13 cellular contexts compared by ENCODE assay signal in genomic region chr3:177294221-177294620, GRCh38.
DNase-seq lines count a peak whose midpoint lies in the region; ATAC-seq, FAIRE-seq and TF ChIP-seq lines count a peak whose summit lies in the region.
"Had no signal": no experiment of that assay in that cellular context is flagged by ENCODE, and none has a peak within 500 bp of the region (broad histone marks: within the 10 kb centered on the region; RNA-seq: fewer than 3 reads in every experiment).

No MANE protein-coding gene starts in this region.

- ATAC-seq in foreskin keratinocyte (peak; percentile 96), GM21423 (IDR thresholded peaks at IDR 0.05; ENCODE audit: unreplicated experiment) (no peak), HG02763 (IDR thresholded peaks at IDR 0.05; ENCODE audit: unreplicated experiment) (no peak)
- ATAC-seq: T-cell had no signal

- H3K36me3 Mint-ChIP-seq in Calu3 (ENCODE audit: insufficient read depth, unreplicated experiment): peaks cover 10% of the 10 kb centered on the region
- H3K36me3 Mint-ChIP-seq: T-cell had no signal

- intact Hi-C loops in Calu3 (cut with micrococcal nuclease; ENCODE audit: unreplicated experiment): loop anchor here (2.0 kb wide), 3 partner anchors 45 to 63 kb away; no protein-coding TSS in a partner anchor
- intact Hi-C loops in ascending aorta (cut with DNase I): loop anchor here (2.0 kb wide), 2 partner anchors 65 to 97 kb away; partner anchors contain the start of gene TBL1XR1

- no peaks in the 10 kb centered on the region for H3K9me3 ChIP-seq in ascending aorta
- H3K9me3 ChIP-seq in osteoblast (ENCODE audit: low read depth, low read length): no peaks in the 10 kb centered on the region
- H3K9me3 ChIP-seq: ovary had no signal

- H3K4me1 ChIP-seq in ascending aorta: peaks cover 3 to 11% of the 10 kb centered on the region in 2 donors
- H3K4me1 ChIP-seq in foreskin keratinocyte: peaks cover 10% of the 10 kb centered on the region
- H3K4me1 ChIP-seq in osteoblast (ENCODE audit: insufficient read depth, low read length): no peaks in the 10 kb centered on the region

- H3K4me3 ChIP-seq in ascending aorta: no peak overlapping the region
- H3K4me3 ChIP-seq in osteoblast (ENCODE audit: insufficient read depth, low read length): no peak overlapping the region
- H3K4me3 ChIP-seq: ovary had no signal

- no peak overlapping the region for H3K4me2 ChIP-seq in osteoblast (ENCODE audit: insufficient read depth, low read length)

- H3K27me3 Mint-ChIP-seq in Calu3 (ENCODE audit: unreplicated experiment): no peaks in the 10 kb centered on the region
- H3K27me3 Mint-ChIP-seq: T-cell had no signal

- H3K27me3 ChIP-seq in ascending aorta: no peaks in the 10 kb centered on the region
- no peaks in the 10 kb centered on the region for H3K27me3 ChIP-seq in foreskin keratinocyte
- H3K27me3 ChIP-seq in osteoblast (ENCODE audit: insufficient read depth, low read length): no peaks in the 10 kb centered on the region
- H3K27me3 ChIP-seq: ovary had no signal

- no peak overlapping the region for H2AFZ ChIP-seq in osteoblast (ENCODE audit: low read length)

- no peaks in the 10 kb centered on the region for H4K20me1 ChIP-seq in osteoblast (ENCODE audit: insufficient read depth, low read length)

- peaks cover 43% of the 10 kb centered on the region for H3K4me1 Mint-ChIP-seq in Calu3 (ENCODE audit: low read depth, unreplicated experiment)

- peaks cover 2% of the 10 kb centered on the region for H3K9me3 Mint-ChIP-seq in Calu3 (ENCODE audit: low read depth, unreplicated experiment)
- H3K9me3 Mint-ChIP-seq: T-cell had no signal

- H3K27ac Mint-ChIP-seq in Calu3 (ENCODE audit: unreplicated experiment): peak overlapping the region; percentile 72
- H3K27ac Mint-ChIP-seq: T-cell had no signal

- peak; percentile 49 for DNase-seq in Calu3
- DNase-seq in ascending aorta (ENCODE audit: low spot score in 2 of 2): peak; percentile 29 to 89
- peak; percentile 95 to 98 for DNase-seq in foreskin keratinocyte
- peak; percentile 86 for DNase-seq in osteoblast (ENCODE audit: insufficient read length, low spot score, missing footprints)
- no peak for DNase-seq in HTR-8/SVneo (ENCODE audit: insufficient read length, low spot score)
- DNase-seq in SHP77 (lab: John Stamatoyannopoulos, UW): no peak
- DNase-seq: Karpas-422, NCI-H526 treated with DMSO at 0.1 percent for 48 hours, T-cell had no signal

- no peak for FAIRE-seq in HTR-8/SVneo (lab: Jason Lieb, UNC)
- FAIRE-seq: colon had no signal

- CTCF ChIA-PET in Calu3 (lab: Charles Lee): interaction anchor here (0.7 to 1.0 kb wide), 3 partner anchors 11 to 82 kb away, joined by 3 to 4 read pairs (median 3); no protein-coding TSS in a partner anchor

- H3K4me3 Mint-ChIP-seq in Calu3 (ENCODE audit: low read depth, unreplicated experiment): no peak overlapping the region
- H3K4me3 Mint-ChIP-seq: T-cell had no signal

- H3K79me2 ChIP-seq in osteoblast (ENCODE audit: insufficient read depth, low read length): no peaks in the 10 kb centered on the region

- TF ChIP-seq CTCF in Calu3 (IDR thresholded peaks at IDR 0.05; ENCODE audit: unreplicated experiment): no peak
- TF ChIP-seq CTCF in ascending aorta (IDR thresholded peaks at IDR 0.05): no peak
- TF ChIP-seq CTCF in foreskin keratinocyte (conservative IDR thresholded peaks at IDR 0.05): no peak
- TF ChIP-seq CTCF in osteoblast (IDR thresholded peaks at IDR 0.05; ENCODE audit: extremely low read depth, low read depth, low read length): no peak

- BruUV-seq in Calu3 (replicated peaks; lab: Mats Ljungman, UMichigan): no TSS peak

- H3K36me3 ChIP-seq in ascending aorta (no peaks in the 10 kb centered on the region), osteoblast (ENCODE audit: insufficient read depth, low read length) (no peaks in the 10 kb centered on the region)
- H3K36me3 ChIP-seq: ovary had no signal

- H3K27ac ChIP-seq in ascending aorta (peak overlapping the region; percentile 80 to 84), foreskin keratinocyte (peak overlapping the region; percentile 61), osteoblast (ENCODE audit: low read depth, low read length) (no peak overlapping the region)
- H3K27ac ChIP-seq: ovary had no signal

Comparison
In these comparisons a context has a peak if more than half of its experiments do, and no peak if none do; other contexts are left out.
1. DNase-seq: peak in Calu3 (single experiment), ascending aorta (2 of 2), foreskin keratinocyte (2 of 2) and osteoblast (single experiment); none in HTR-8/SVneo (single experiment) and SHP77 (0 of 2).